ENCODE assay signal across 24 cellular contexts in the genomic region with DNA sequence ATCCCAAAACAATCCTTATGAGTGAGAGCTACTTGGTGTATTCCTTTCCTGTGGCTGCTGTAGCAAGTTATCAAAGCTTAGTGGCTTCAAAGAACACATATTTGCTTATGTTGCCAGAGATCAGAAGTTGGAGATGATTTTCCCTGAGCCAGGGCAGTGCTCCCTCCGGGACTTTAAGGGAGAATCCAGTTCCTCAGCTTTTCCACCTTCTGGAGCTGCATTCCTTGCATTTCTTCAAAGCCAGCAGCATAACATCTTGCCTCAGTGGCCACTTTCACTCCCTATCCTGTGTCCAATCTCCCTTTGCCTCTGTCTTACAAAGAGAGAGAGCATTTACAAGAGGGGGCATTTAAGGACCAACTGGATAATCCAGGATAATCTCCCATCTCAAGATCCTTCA.
"Had no signal": no experiment of that assay in that cellular context is flagged by ENCODE, and none has a peak within 500 bp of the region (broad histone marks: within the 10 kb centered on the region; RNA-seq: fewer than 3 reads in every experiment).

No MANE protein-coding gene starts in this region.

- H3K36me3 ChIP-seq: gastrocnemius medialis, right atrium auricular region had no signal

- H3K4me3 Mint-ChIP-seq: effector memory CD8-positive, alpha-beta T cell; immature natural killer cell; nephron; stimulated activated effector memory CD8-positive, alpha-beta T cell treated with anti-CD3 and anti-CD28 coated beads, Interleukin-12 subunit alpha, Interleukin-12 subunit beta, amount 100 ng/mL, for 72 hours had no signal

- H3K27me3 Mint-ChIP-seq: effector memory CD8-positive, alpha-beta T cell; naive B cell had no signal

- DNase-seq: effector memory CD8-positive, alpha-beta T cell; gastrocnemius medialis; immature natural killer cell; kidney; left cardiac atrium; left ventricle myocardium inferior; lower lobe of right lung; mesenchymal stem cell; naive B cell; posterior cingulate gyrus; sigmoid colon; small intestine; stimulated activated CD4-positive, alpha-beta T cell treated with anti-CD3 and anti-CD28 coated beads, Interleukin-4, amount 100 ng/mL, for 1 hour; stimulated activated CD8-positive, alpha-beta memory T cell treated with anti-CD3 and anti-CD28 coated beads, Interleukin-4, amount 100 ng/mL, for 48 hours; stimulated activated naive CD8-positive, alpha-beta T cell treated with anti-CD3 and anti-CD28 coated beads, Interleukin-15, Interleukin-2, amounts not matched to agents 100 U/mL and 50 U/mL, for 24 hours; upper lobe of right lung had no signal

- ATAC-seq: effector memory CD8-positive, alpha-beta T cell; gastrocnemius medialis; left cardiac atrium; lower lobe of right lung; stimulated activated effector memory CD8-positive, alpha-beta T cell treated with anti-CD3 and anti-CD28 coated beads, Interleukin-12 subunit alpha, Interleukin-12 subunit beta, amount 100 ng/mL, for 72 hours; stimulated activated naive CD8-positive, alpha-beta T cell treated with anti-CD3 and anti-CD28 coated beads, Interleukin-15, Interleukin-2, amounts not matched to agents 100 U/mL and 50 U/mL, for 24 hours; upper lobe of right lung had no signal

- H3K4me3 ChIP-seq: esophagus muscularis mucosa, gastrocnemius medialis, left ventricle myocardium inferior, lower lobe of right lung, right atrium auricular region, sigmoid colon, suprapubic skin, tibial artery, upper lobe of right lung, vagina had no signal

- H3K27ac Mint-ChIP-seq: nephron; stimulated activated effector memory CD8-positive, alpha-beta T cell treated with anti-CD3 and anti-CD28 coated beads, Interleukin-12 subunit alpha, Interleukin-12 subunit beta, amount 100 ng/mL, for 72 hours had no signal

- H3K27ac ChIP-seq: epithelial cell of prostate, esophagus muscularis mucosa, gastrocnemius medialis, left ventricle myocardium inferior, lower lobe of right lung, right atrium auricular region, sigmoid colon, suprapubic skin, tibial artery, upper lobe of right lung, vagina had no signal

- H3K9me3 ChIP-seq: esophagus muscularis mucosa, gastrocnemius medialis, left ventricle myocardium inferior, lower lobe of right lung, right atrium auricular region, sigmoid colon, suprapubic skin, tibial artery, upper lobe of right lung, vagina had no signal

- H3K4me1 Mint-ChIP-seq: immature natural killer cell; naive B cell; nephron; stimulated activated effector memory CD8-positive, alpha-beta T cell treated with anti-CD3 and anti-CD28 coated beads, Interleukin-12 subunit alpha, Interleukin-12 subunit beta, amount 100 ng/mL, for 72 hours had no signal

- H3K4me1 ChIP-seq: esophagus muscularis mucosa, gastrocnemius medialis, left ventricle myocardium inferior, lower lobe of right lung, right atrium auricular region, sigmoid colon, suprapubic skin, tibial artery, upper lobe of right lung, vagina had no signal

- H3K27me3 ChIP-seq: esophagus muscularis mucosa, gastrocnemius medialis, right atrium auricular region, sigmoid colon, suprapubic skin, tibial artery, upper lobe of right lung, vagina had no signal

- H3K9me3 Mint-ChIP-seq: effector memory CD8-positive, alpha-beta T cell; immature natural killer cell; naive B cell; nephron; stimulated activated effector memory CD8-positive, alpha-beta T cell treated with anti-CD3 and anti-CD28 coated beads, Interleukin-12 subunit alpha, Interleukin-12 subunit beta, amount 100 ng/mL, for 72 hours had no signal
